ENCODE assay signal across 17 cellular contexts in genomic region chr4:159160242-159160641, GRCh38. TPM values are rescaled to one million over a fixed set of nuclear protein-coding genes. Genes with fewer than 3 reads are reported as not detected.
DNase-seq lines count a peak whose midpoint lies in the region; TF ChIP-seq lines count a peak whose summit lies in the region.
"Had no signal": no experiment of that assay in that cellular context is flagged by ENCODE, and none has a peak within 500 bp of the region (broad histone marks: within the 10 kb centered on the region; RNA-seq: fewer than 3 reads in every experiment).

No MANE protein-coding gene starts in this region.

- DNase-seq in NCI-H1417 (lab: John Stamatoyannopoulos, UW) (peak in 2 of 3 experiments; percentile 15 to 68), NCI-H1417 treated with DMSO at 0.1 percent for 48 hours (lab: John Stamatoyannopoulos, UW) (no peak), GM23248 (peak; percentile 13), endothelial cell (ENCODE audit: low spot score) (no peak), hepatocyte (ENCODE audit: low spot score) (no peak), NCI-H146 treated with DMSO at 0.1 percent for 48 hours (lab: John Stamatoyannopoulos, UW; ENCODE audit: unreplicated experiment) (no peak), immature natural killer cell (no peak), NCI-H1092 (lab: John Stamatoyannopoulos, UW) (no peak)
- DNase-seq: EL, H9, Kasumi-1, MM.1S, NCI-H1105, PC-3 had no signal

- no peak overlapping the region for H3K9ac ChIP-seq in GM23248

- H3F3A ChIP-seq in GM23248 (ENCODE audit: insufficient read depth): no peaks in the 10 kb centered on the region

- H3K36me3 Mint-ChIP-seq in endothelial cell (ENCODE audit: low read depth, unreplicated experiment) (no peaks in the 10 kb centered on the region), immature natural killer cell (no peaks in the 10 kb centered on the region)
- H3K36me3 Mint-ChIP-seq: IgD-negative memory B cell had no signal

- H3K4me3 Mint-ChIP-seq in endothelial cell (ENCODE audit: unreplicated experiment) (no peak overlapping the region), immature natural killer cell (no peak overlapping the region)
- H3K4me3 Mint-ChIP-seq: H9, IgD-negative memory B cell had no signal

- H3K4me2 ChIP-seq in GM23248 (ENCODE audit: unreplicated experiment) (no peak overlapping the region), hepatocyte (peak overlapping the region; percentile 7)

- H3K27ac Mint-ChIP-seq in endothelial cell (ENCODE audit: unreplicated experiment): peak overlapping the region; percentile 90
- H3K27ac Mint-ChIP-seq in immature natural killer cell: no peak overlapping the region
- H3K27ac Mint-ChIP-seq: H9, IgD-negative memory B cell had no signal

- H2AFZ ChIP-seq in GM23248 (no peak overlapping the region), hepatocyte (no peak overlapping the region)

- H3K27me3 ChIP-seq in GM23248 (replicated peaks; ENCODE audit: insufficient read depth): no peaks in the 10 kb centered on the region
- H3K27me3 ChIP-seq in hepatocyte: no peaks in the 10 kb centered on the region

- H3K27me3 Mint-ChIP-seq in endothelial cell (ENCODE audit: unreplicated experiment) (peaks cover 1% of the 10 kb centered on the region), immature natural killer cell (ENCODE audit: low read depth in 3 of 3) (no peaks in the 10 kb centered on the region)

- H3K4me1 ChIP-seq in GM23248 (ENCODE audit: insufficient read depth) (no peaks in the 10 kb centered on the region), hepatocyte (ENCODE audit: insufficient read depth) (peaks cover 21% of the 10 kb centered on the region)

- WGBS in GM23248 (ENCODE audit: low coverage in 1 of 2, low lambda C conversion rate in 2 of 2, missing lambda C conversion rate in 2 of 2), 2 experiments: 94 to 100% methylated on average over 1 of the region's 1 CpG
- 93% methylated on average over 1 of the region's 1 CpG for whole genome bisulfite sequencing in hepatocyte (ENCODE audit: low lambda C conversion rate, missing lambda C conversion rate)

- H3K9me3 ChIP-seq in GM23248 (ENCODE audit: low read depth): no peaks in the 10 kb centered on the region
- H3K9me3 ChIP-seq in hepatocyte (ENCODE audit: low read depth): no peaks in the 10 kb centered on the region

- H3K4me1 Mint-ChIP-seq in endothelial cell (ENCODE audit: unreplicated experiment) (peaks cover 60% of the 10 kb centered on the region), immature natural killer cell (peaks cover 3 to 6% of the 10 kb centered on the region in 2 donors)

- H3K79me2 ChIP-seq in GM23248 (ENCODE audit: insufficient read depth) (peaks cover 87% of the 10 kb centered on the region), hepatocyte (peaks cover 96% of the 10 kb centered on the region)

- H3K4me3 ChIP-seq in GM23248: no peak overlapping the region
- H3K4me3 ChIP-seq in hepatocyte: no peak overlapping the region

- H3K36me3 ChIP-seq in GM23248 (ENCODE audit: low read depth) (no peaks in the 10 kb centered on the region), hepatocyte (replicated peaks; ENCODE audit: insufficient read depth, low read depth) (no peaks in the 10 kb centered on the region)

- H3K9me3 Mint-ChIP-seq in endothelial cell (ENCODE audit: unreplicated experiment) (no peaks in the 10 kb centered on the region), immature natural killer cell (no peaks in the 10 kb centered on the region)
- H3K9me3 Mint-ChIP-seq: H9, IgD-negative memory B cell had no signal

- in situ Hi-C loops in GM23248 (cut with MboI): no loop called here

- H3K9me2 ChIP-seq in GM23248 (ENCODE audit: insufficient read depth) (no peaks in the 10 kb centered on the region), hepatocyte (replicated peaks; ENCODE audit: insufficient read depth) (no peaks in the 10 kb centered on the region)

- H4K20me1 ChIP-seq in GM23248 (ENCODE audit: insufficient read depth): peaks cover 17% of the 10 kb centered on the region; the same call in 1 of the 2 replicates
- peaks cover 73% of the 10 kb centered on the region for H4K20me1 ChIP-seq in hepatocyte (ENCODE audit: insufficient read depth, poor library complexity, severe bottlenecking)

- no peak overlapping the region for H3K27ac ChIP-seq in GM23248
- no peak overlapping the region for H3K27ac ChIP-seq in hepatocyte
- H3K27ac ChIP-seq: 22Rv1, HL-60 had no signal

- TF ChIP-seq CTCF in endothelial cell (IDR thresholded peaks at IDR 0.05; ENCODE audit: unreplicated experiment) (no peak), hepatocyte (IDR thresholded peaks at IDR 0.05; ENCODE audit: poor library complexity) (no peak)

RNA-seq across cellular contexts. Expression of gene RAPGEF2, which starts 57.4 kb away (rescaled TPM):
- 20.6 and 21.7 TPM in 2 replicates for total RNA-seq in GM23248 (2014; rRNA removed; shearing (Covaris generic))
- polyA plus RNA-seq in GM23248 (2016; fragmentation: Nextera tagmentation; extraction: Ambion mirVana) (5.3 and 6.6 TPM in 2 replicates), hepatocyte (8.4 and 8.8 TPM in 2 replicates), immature natural killer cell (1 to 10 TPM in 1 of 3 donors, under 1 TPM in 2; 0.22 to 1.7 (median 0.46) TPM)
- total RNA-seq in endothelial cell (ENCODE audit: unreplicated experiment) (108 TPM), hepatocyte (64.3 and 79.3 TPM in 2 replicates)

Comparison
In these comparisons a context has a peak if more than half of its experiments do, and no peak if none do; other contexts are left out.
1. DNase-seq: peak in NCI-H1417 (2 of 3) and GM23248 (single experiment); none in NCI-H1417 treated with DMSO at 0.1 percent for 48 hours (single experiment), endothelial cell (single experiment), hepatocyte (single experiment), NCI-H146 treated with DMSO at 0.1 percent for 48 hours (single experiment), immature natural killer cell (0 of 3) and NCI-H1092 (single experiment).